11 cellular contexts compared by ENCODE assay signal in the genomic region with DNA sequence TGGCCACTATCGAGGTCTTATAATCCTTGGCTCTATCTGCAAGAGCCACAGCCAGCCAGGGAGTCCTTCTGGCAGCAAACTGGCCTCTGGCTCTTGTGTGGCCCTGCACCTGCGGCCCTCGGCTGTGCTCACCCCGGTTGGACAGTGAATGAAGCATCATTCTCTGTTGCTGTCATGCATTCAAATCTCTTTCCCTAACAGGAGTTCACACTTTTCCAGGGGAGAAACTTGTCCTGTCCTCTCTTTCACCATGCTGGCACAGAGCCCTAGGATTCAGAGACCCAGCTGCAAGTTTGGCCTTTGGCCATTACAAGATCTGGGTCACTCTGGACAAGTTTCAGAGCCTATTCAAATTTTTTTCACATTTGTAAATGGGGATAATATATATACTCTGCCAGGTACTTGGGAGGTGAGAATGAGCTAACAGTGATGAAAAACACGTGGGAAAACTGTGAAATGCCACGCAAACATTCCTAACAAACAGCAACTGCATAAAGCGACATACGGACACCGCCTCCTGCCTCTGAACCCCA. TPM values are rescaled to one million over a fixed set of nuclear protein-coding genes. Genes with fewer than 3 reads are reported as not detected.
DNase-seq lines count a peak whose midpoint lies in the region; ATAC-seq, FAIRE-seq and TF ChIP-seq lines count a peak whose summit lies in the region.
"Had no signal": no experiment of that assay in that cellular context is flagged by ENCODE, and none has a peak within 500 bp of the region (broad histone marks: within the 10 kb centered on the region; RNA-seq: fewer than 3 reads in every experiment).

No MANE protein-coding gene starts in this region.

- H3K27ac Mint-ChIP-seq in chondrocyte (ENCODE audit: unreplicated experiment) = peak overlapping the region; percentile 98

- no peak for FAIRE-seq in GM19239 (lab: Jason Lieb, UNC)
- FAIRE-seq: kidney had no signal

- H3K36me3 ChIP-seq in stomach (peaks cover 22 to 50% (median 30%) of the 10 kb centered on the region in 4 donors), OCI-LY7 (ENCODE audit: insufficient read depth, low read length) (peaks cover 13% of the 10 kb centered on the region; the same call in 1 of the 2 replicates)

- WGBS in stomach, 5 donors = 36 to 58% (median 43%) methylated on average over 9 of the region's 9 CpGs

- H3K4me1 Mint-ChIP-seq in chondrocyte (ENCODE audit: low read depth) = peaks cover 51% of the 10 kb centered on the region

- TF ChIP-seq CTCF in chondrocyte (IDR thresholded peaks at IDR 0.05) = no peak
- TF ChIP-seq CTCF in stomach (IDR thresholded peaks at IDR 0.05) = no peak
- no peak for TF ChIP-seq CTCF in OCI-LY7 (conservative IDR thresholded peaks at IDR 0.05; ENCODE audit: low read length)

- peaks cover 20% of the 10 kb centered on the region for H3K36me3 Mint-ChIP-seq in chondrocyte (ENCODE audit: low read depth)

- H3K4me3 Mint-ChIP-seq in chondrocyte (ENCODE audit: unreplicated experiment) = no peak overlapping the region
- H3K4me3 Mint-ChIP-seq: central memory CD8-positive, alpha-beta T cell had no signal

- no peaks in the 10 kb centered on the region for H3K9me2 ChIP-seq in OCI-LY7 (ENCODE audit: insufficient read depth, low read length)

- TF ChIP-seq POLR2A in stomach (IDR thresholded peaks at IDR 0.05) = no peak

- H3K4me2 ChIP-seq in OCI-LY7 (ENCODE audit: low read length) = no peak overlapping the region

- H3K27ac ChIP-seq in stomach = peak overlapping the region; percentile 67 to 82 (median 74)
- H3K27ac ChIP-seq in OCI-LY7 (ENCODE audit: low read depth, low read length, poor library complexity, severe bottlenecking) = no peak overlapping the region

- BruUV-seq in OCI-LY7 (replicated peaks; lab: Mats Ljungman, UMichigan) = no TSS peak

- H3K4me1 ChIP-seq in stomach (peaks cover 51 to 85% (median 70%) of the 10 kb centered on the region in 4 donors), OCI-LY7 (ENCODE audit: insufficient read depth, low read length, poor library complexity, severe bottlenecking) (peaks cover 23% of the 10 kb centered on the region)

- H3K79me2 ChIP-seq in OCI-LY7 (ENCODE audit: insufficient read depth, low read depth, low read length) = no peaks in the 10 kb centered on the region

- intact Hi-C loops in stomach (cut with DNase I; ENCODE audit: low total_unique reads) (no loop called here), OCI-LY7 (cut with micrococcal nuclease; ENCODE audit: unreplicated experiment) (no loop called here)

- no peak for TF ChIP-seq EP300 in stomach (IDR thresholded peaks at IDR 0.05)

- DNase-seq in HCEC 1CT (peak; percentile 34), chondrocyte (ENCODE audit: low spot score) (no peak), hippocampal formation (lab: John Stamatoyannopoulos, UW) (peak; percentile 48 to 60), stomach (no peak), GM19239 (ENCODE audit: insufficient read length, low spot score) (no peak), OCI-LY7 (ENCODE audit: low spot score) (no peak), ACHN (no peak)
- DNase-seq: DMS79, kidney had no signal

- H3K9me3 ChIP-seq in stomach (no peaks in the 10 kb centered on the region), OCI-LY7 (ENCODE audit: low read length) (no peaks in the 10 kb centered on the region)

- no peak for ATAC-seq in HG03139 (IDR thresholded peaks at IDR 0.05; ENCODE audit: unreplicated experiment)

- in situ Hi-C loops in ACHN (cut with HindIII; ENCODE audit: low pct_ligation_motif_present, low pct_unique_long_range_greater_than_20kb, low sequenced_read_pairs) = no loop called here

- H3K27me3 Mint-ChIP-seq in chondrocyte (ENCODE audit: low read depth) = no peaks in the 10 kb centered on the region
- H3K27me3 Mint-ChIP-seq: central memory CD8-positive, alpha-beta T cell had no signal

- no peak overlapping the region for H2AFZ ChIP-seq in OCI-LY7 (ENCODE audit: low read length)

- no peaks in the 10 kb centered on the region for H4K20me1 ChIP-seq in OCI-LY7 (ENCODE audit: insufficient read depth, low read length)

- POLR2A ChIA-PET in OCI-LY7 (lab: Charles Lee) = no interaction called here

- H3K4me3 ChIP-seq in stomach = no peak overlapping the region
- H3K4me3 ChIP-seq in OCI-LY7 (ENCODE audit: low read depth, low read length, poor library complexity, severe bottlenecking) = no peak overlapping the region

- H3K27me3 ChIP-seq in stomach = no peaks in the 10 kb centered on the region

- H3K9me3 Mint-ChIP-seq in chondrocyte (ENCODE audit: low read depth) = no peaks in the 10 kb centered on the region
- H3K9me3 Mint-ChIP-seq: central memory CD8-positive, alpha-beta T cell had no signal

- CTCF ChIA-PET in OCI-LY7 (lab: Charles Lee; ENCODE audit: unreplicated experiment) = no interaction called here

RNA-seq across cellular contexts. Expression of a gene that starts 34.2 kb away (rescaled TPM):
- 117 to 121 TPM (median 121 TPM) in 3 replicates for total RNA-seq in chondrocyte
- 100 to 1,000 TPM in 1 of 5 donors, 10 to 100 TPM in 4; 27.0 to 110 (median 75.9) TPM for total RNA-seq in stomach
- polyA plus RNA-seq in stomach = 10 to 100 TPM in 2 of 3 donors, 1 to 10 TPM in 1; 10.0 to 13.8 (median 10.8) TPM
- total RNA-seq in OCI-LY7 (2014; rRNA removed; shearing (Covaris generic)) = 11.1 and 19.1 TPM in 2 replicates
- total RNA-seq in OCI-LY7 (2022) = 37.8 and 50.2 TPM in 2 replicates

RNA-seq across cellular contexts. Expression of a gene that starts 36.8 kb away (rescaled TPM):
- total RNA-seq in chondrocyte (1.7 to 9.9 TPM (median 8.5 TPM) in 3 replicates), stomach (100 to 1,000 TPM in 2 of 5 donors, 10 to 100 TPM in 1, 1 to 10 TPM in 1, under 1 TPM in 1; 0.58 to 130 (median 58.9) TPM), OCI-LY7 (2022) (3.4 and 5.3 TPM in 2 replicates)
- polyA plus RNA-seq in stomach = 10 to 100 TPM; 16.0 to 65.7 (median 35.7) TPM
- 3.8 and 5.7 TPM in 2 replicates for total RNA-seq in OCI-LY7 (2014; rRNA removed; shearing (Covaris generic))

RNA-seq across cellular contexts. Expression of a gene that starts 57.0 kb away (rescaled TPM):
- total RNA-seq in chondrocyte = 16.3 to 30.2 TPM (median 21.0 TPM) in 3 replicates
- total RNA-seq in stomach = 10 to 100 TPM; 24.0 to 68.3 (median 30.0) TPM
- polyA plus RNA-seq in stomach = 10 to 100 TPM in 2 of 3 donors, 1 to 10 TPM in 1; 6.0 to 24.8 (median 11.8) TPM
- total RNA-seq in OCI-LY7 (2014; rRNA removed; shearing (Covaris generic)) = 23.3 and 33.9 TPM in 2 replicates
- 83.9 and 106 TPM in 2 replicates for total RNA-seq in OCI-LY7 (2022)

Comparison
In these comparisons a context has a peak if more than half of its experiments do, and no peak if none do; other contexts are left out.
1. DNase-seq: peak in HCEC 1CT (single experiment) and hippocampal formation (2 of 2); none in chondrocyte (single experiment), stomach (single experiment), GM19239 (single experiment), OCI-LY7 (single experiment) and ACHN (single experiment).